In the genomic region with DNA sequence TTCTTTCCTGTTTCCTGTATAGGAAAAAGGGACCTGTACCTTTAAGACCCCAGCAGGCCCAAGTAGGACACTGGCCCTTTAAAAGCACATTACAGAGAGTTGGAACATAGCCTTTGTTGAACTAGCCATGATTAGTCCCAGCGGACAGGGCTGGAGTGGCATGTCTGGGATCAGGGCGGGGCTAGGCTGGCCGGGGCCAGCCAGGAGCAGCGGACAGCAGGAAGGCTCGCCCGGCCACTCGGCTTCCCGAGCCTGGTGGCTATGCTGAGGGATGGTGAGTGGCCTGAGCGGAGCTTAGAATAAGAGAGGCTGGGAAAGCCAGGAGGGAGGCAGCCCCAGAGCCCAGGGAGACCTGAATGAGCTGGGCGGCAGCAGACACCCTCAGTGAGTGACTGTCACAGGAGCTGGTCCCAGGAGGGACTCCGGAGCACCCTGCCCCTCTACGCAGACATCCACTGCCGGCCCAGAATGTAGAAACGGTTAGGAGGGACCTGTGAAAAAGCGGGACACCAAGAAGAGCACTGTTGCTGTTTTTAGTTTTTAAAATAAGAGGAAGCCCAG, we compare ENCODE assay signal across 8 cellular contexts.
DNase-seq lines count a peak whose midpoint lies in the region; ATAC-seq and TF ChIP-seq lines count a peak whose summit lies in the region.

No MANE protein-coding gene starts in this region.

- no peaks in the 10 kb centered on the region for H3K36me3 ChIP-seq in GM23338 (ENCODE audit: insufficient read depth)
- no peaks in the 10 kb centered on the region for H3K36me3 ChIP-seq in RWPE2 (ENCODE audit: low read depth)
- H3K36me3 ChIP-seq in neural cell (ENCODE audit: insufficient read depth, low read length): no peaks in the 10 kb centered on the region

- peak; percentile 74 for DNase-seq in GM23338 (ENCODE audit: low spot score)
- no peak for DNase-seq in RWPE2 (ENCODE audit: low spot score)
- peak; percentile 74 for DNase-seq in fibroblast of peridontal ligament (ENCODE audit: extremely low read depth)
- no peak for DNase-seq in NCI-H1105 (lab: John Stamatoyannopoulos, UW)

- H3K27ac Mint-ChIP-seq in GM23338: no peak overlapping the region

- H2AFZ ChIP-seq in GM23338 (no peak overlapping the region), neural cell (ENCODE audit: low read depth, low read length) (no peak overlapping the region)

- peak overlapping the region; percentile 15 for H3K9ac ChIP-seq in neural cell (ENCODE audit: low read length)

- H3K4me1 ChIP-seq in GM23338 (ENCODE audit: insufficient read depth) (peaks cover 38% of the 10 kb centered on the region), RWPE2 (ENCODE audit: insufficient read depth, poor library complexity, severe bottlenecking) (peaks cover 38% of the 10 kb centered on the region)

- H3K79me2 ChIP-seq in GM23338 (replicated peaks; ENCODE audit: insufficient read depth) (peaks cover 76% of the 10 kb centered on the region), neural cell (replicated peaks; ENCODE audit: insufficient read depth, low read length) (peaks cover 32% of the 10 kb centered on the region)

- H3K9me2 ChIP-seq in GM23338 (ENCODE audit: insufficient read depth) (no peaks in the 10 kb centered on the region), neural cell (ENCODE audit: insufficient read depth, low read length) (no peaks in the 10 kb centered on the region)

- H3F3A ChIP-seq in GM23338 (replicated peaks; ENCODE audit: low read depth): peaks cover 10% of the 10 kb centered on the region
- no peaks in the 10 kb centered on the region for H3F3A ChIP-seq in neural cell (ENCODE audit: insufficient read depth, low read length, poor library complexity, severe bottlenecking)

- no peak overlapping the region for H3K4me2 ChIP-seq in GM23338
- H3K4me2 ChIP-seq in neural cell (ENCODE audit: low read length): no peak overlapping the region

- TF ChIP-seq RAD21 in neural cell (conservative IDR thresholded peaks at IDR 0.05): no peak

- no peak overlapping the region for H3K4me3 Mint-ChIP-seq in GM23338

- no peak overlapping the region for H3K4me3 ChIP-seq in GM23338
- peak overlapping the region; percentile 24 for H3K4me3 ChIP-seq in RWPE2 (ENCODE audit: severe bottlenecking)
- H3K4me3 ChIP-seq in neural cell (ENCODE audit: low read length): peak overlapping the region; percentile 54

- peaks cover 53% of the 10 kb centered on the region for H3K4me1 Mint-ChIP-seq in GM23338

- H4K20me1 ChIP-seq in GM23338 (replicated peaks; ENCODE audit: insufficient read depth) (peaks cover 13% of the 10 kb centered on the region), neural cell (ENCODE audit: insufficient read depth) (peaks cover 3% of the 10 kb centered on the region)

- no peaks in the 10 kb centered on the region for H3K9me3 Mint-ChIP-seq in GM23338

- no peak for TF ChIP-seq EP300 in neural cell (conservative IDR thresholded peaks at IDR 0.05; ENCODE audit: poor library complexity, severe bottlenecking)

- ATAC-seq in GM23338 (peak; percentile 73), RWPE2 (ENCODE audit: low read depth) (peak; percentile 93), GM21367 (IDR thresholded peaks at IDR 0.05; ENCODE audit: unreplicated experiment) (no peak), GM19035 (IDR thresholded peaks at IDR 0.05; ENCODE audit: unreplicated experiment) (no peak), GM18907 (IDR thresholded peaks at IDR 0.05; ENCODE audit: unreplicated experiment) (no peak)

- H3K27me3 ChIP-seq in GM23338 (ENCODE audit: insufficient read depth): no peaks in the 10 kb centered on the region
- no peaks in the 10 kb centered on the region for H3K27me3 ChIP-seq in RWPE2 (ENCODE audit: insufficient read depth, poor library complexity, severe bottlenecking)
- no peaks in the 10 kb centered on the region for H3K27me3 ChIP-seq in neural cell (ENCODE audit: insufficient read depth, low read depth, low read length)

- H3K27me3 Mint-ChIP-seq in GM23338 (ENCODE audit: insufficient read depth, low read depth, poor library complexity): peaks cover 11% of the 10 kb centered on the region

- TF ChIP-seq CTCF in GM23338 (conservative IDR thresholded peaks at IDR 0.05; ENCODE audit: low read depth in 2 of 2) (no peak), RWPE2 (IDR thresholded peaks at IDR 0.05; ENCODE audit: poor library complexity, severe bottlenecking) (no peak), neural cell (IDR thresholded peaks at IDR 0.05; ENCODE audit: poor library complexity, severe bottlenecking) (no peak)

- H3K27ac ChIP-seq in GM23338 (ENCODE audit: low read depth) (peak overlapping the region; percentile 84), RWPE2 (ENCODE audit: poor library complexity, severe bottlenecking) (peak overlapping the region; percentile 49), neural cell (ENCODE audit: low read length) (no peak overlapping the region)

- no peaks in the 10 kb centered on the region for H3K36me3 Mint-ChIP-seq in GM23338 (ENCODE audit: low read depth)

- H3K9me3 ChIP-seq in RWPE2 (ENCODE audit: severe bottlenecking) (no peaks in the 10 kb centered on the region), neural cell (ENCODE audit: low read length) (no peaks in the 10 kb centered on the region)

TF ChIP-seq in GM23338, 12 proteins besides CTCF, POLR2A, EP300 and RAD21 (continues in another document):
- TF ChIP-seq, protein P1, sequence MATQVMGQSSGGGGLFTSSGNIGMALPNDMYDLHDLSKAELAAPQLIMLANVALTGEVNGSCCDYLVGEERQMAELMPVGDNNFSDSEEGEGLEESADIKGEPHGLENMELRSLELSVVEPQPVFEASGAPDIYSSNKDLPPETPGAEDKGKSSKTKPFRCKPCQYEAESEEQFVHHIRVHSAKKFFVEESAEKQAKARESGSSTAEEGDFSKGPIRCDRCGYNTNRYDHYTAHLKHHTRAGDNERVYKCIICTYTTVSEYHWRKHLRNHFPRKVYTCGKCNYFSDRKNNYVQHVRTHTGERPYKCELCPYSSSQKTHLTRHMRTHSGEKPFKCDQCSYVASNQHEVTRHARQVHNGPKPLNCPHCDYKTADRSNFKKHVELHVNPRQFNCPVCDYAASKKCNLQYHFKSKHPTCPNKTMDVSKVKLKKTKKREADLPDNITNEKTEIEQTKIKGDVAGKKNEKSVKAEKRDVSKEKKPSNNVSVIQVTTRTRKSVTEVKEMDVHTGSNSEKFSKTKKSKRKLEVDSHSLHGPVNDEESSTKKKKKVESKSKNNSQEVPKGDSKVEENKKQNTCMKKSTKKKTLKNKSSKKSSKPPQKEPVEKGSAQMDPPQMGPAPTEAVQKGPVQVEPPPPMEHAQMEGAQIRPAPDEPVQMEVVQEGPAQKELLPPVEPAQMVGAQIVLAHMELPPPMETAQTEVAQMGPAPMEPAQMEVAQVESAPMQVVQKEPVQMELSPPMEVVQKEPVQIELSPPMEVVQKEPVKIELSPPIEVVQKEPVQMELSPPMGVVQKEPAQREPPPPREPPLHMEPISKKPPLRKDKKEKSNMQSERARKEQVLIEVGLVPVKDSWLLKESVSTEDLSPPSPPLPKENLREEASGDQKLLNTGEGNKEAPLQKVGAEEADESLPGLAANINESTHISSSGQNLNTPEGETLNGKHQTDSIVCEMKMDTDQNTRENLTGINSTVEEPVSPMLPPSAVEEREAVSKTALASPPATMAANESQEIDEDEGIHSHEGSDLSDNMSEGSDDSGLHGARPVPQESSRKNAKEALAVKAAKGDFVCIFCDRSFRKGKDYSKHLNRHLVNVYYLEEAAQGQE (IDR thresholded peaks at IDR 0.05; ENCODE audit: unreplicated experiment): no peak
- no peak for TF ChIP-seq JUNB (IDR thresholded peaks at IDR 0.05; ENCODE audit: unreplicated experiment)
- no peak for TF ChIP-seq EZH2phosphoT487 (IDR thresholded peaks at IDR 0.05; ENCODE audit: unreplicated experiment)

TF ChIP-seq in neural cell, 6 proteins besides CTCF, POLR2A, EP300 and RAD21:
- TF ChIP-seq, protein P1 (IDR thresholded peaks at IDR 0.05; ENCODE audit: borderline replicate concordance): no peak
- TF ChIP-seq POLR2AphosphoS5 (IDR thresholded peaks at IDR 0.05) (no peak), SMC3 (conservative IDR thresholded peaks at IDR 0.05; ENCODE audit: poor library complexity) (no peak), EZH2 (IDR thresholded peaks at IDR 0.05; ENCODE audit: borderline replicate concordance, insufficient read depth, low read length, poor library complexity, severe bottlenecking) (no peak), TAF1 (IDR thresholded peaks at IDR 0.05; ENCODE audit: low read depth) (no peak), MXI1 (conservative IDR thresholded peaks at IDR 0.05; ENCODE audit: poor library complexity, severe bottlenecking) (no peak)

Comparison
In these comparisons a context has a peak if more than half of its experiments do, and no peak if none do; other contexts are left out.
1. ATAC-seq: peak in GM23338 (single experiment) and RWPE2 (single experiment); none in GM21367 (single experiment), GM19035 (single experiment) and GM18907 (single experiment).
2. DNase-seq: peak in GM23338 (single experiment) and fibroblast of peridontal ligament (single experiment); none in RWPE2 (single experiment) and NCI-H1105 (single experiment).